Comparison of ENCODE assay signal across 17 cellular contexts in the genomic region with DNA sequence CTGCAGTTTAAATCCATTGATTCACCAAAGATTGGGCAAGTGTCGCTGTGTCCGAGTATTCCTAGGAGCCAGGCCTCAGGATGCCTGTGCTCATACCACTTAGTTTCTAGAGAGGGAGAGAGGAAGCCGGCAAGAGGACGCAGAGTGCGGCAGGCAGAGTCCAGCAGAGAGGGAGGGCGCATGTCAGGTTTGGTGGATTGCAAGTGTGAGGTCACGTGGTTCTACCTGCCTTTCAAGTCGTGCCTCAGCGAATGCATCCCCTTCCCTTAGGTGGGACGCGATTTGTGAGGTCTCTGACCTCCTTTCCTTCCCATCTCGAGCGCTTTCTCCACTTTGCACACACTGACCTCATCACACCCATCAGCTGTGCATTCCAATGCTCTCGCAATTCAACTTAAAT.
DNase-seq lines count a peak whose midpoint lies in the region; ATAC-seq, FAIRE-seq and TF ChIP-seq lines count a peak whose summit lies in the region.
"Had no signal": no experiment of that assay in that cellular context is flagged by ENCODE, and none has a peak within 500 bp of the region (broad histone marks: within the 10 kb centered on the region; RNA-seq: fewer than 3 reads in every experiment).

No MANE protein-coding gene starts in this region.

- H3K4me3 ChIP-seq in K562: no peak overlapping the region
- H3K4me3 ChIP-seq: GM12878 had no signal

- no peak for ATAC-seq in activated CD8-positive, alpha-beta T cell treated with anti-CD3 and anti-CD28 coated beads, Interleukin-2, amount 10 ng/mL, durations not matched to agents 7 days and 5 days
- ATAC-seq in activated CD8-positive, alpha-beta T cell treated with anti-CD3 and anti-CD28 coated beads for 36 hours: no peak
- ATAC-seq in K562 (no peak), GM21619 (IDR thresholded peaks at IDR 0.05; ENCODE audit: unreplicated experiment) (no peak)
- ATAC-seq: GM12878 had no signal

- no peak overlapping the region for H3K4me2 ChIP-seq in K562 (ENCODE audit: insufficient read depth, low read length)

- intact Hi-C loops in activated CD8-positive, alpha-beta T cell treated with anti-CD3 and anti-CD28 coated beads for 36 hours (cut with micrococcal nuclease): no loop called here
- intact Hi-C loops in K562 (cut with micrococcal nuclease): no loop called here

- H3K27me3 ChIP-seq in K562 (ENCODE audit: control insufficient read depth in 2 of 2, insufficient read depth in 2 of 2, low read length in 2 of 2): peaks cover 5 to 51% of the 10 kb centered on the region in 2 experiments; a peak in 4 of 5 replicates

- H4K20me1 ChIP-seq in K562 (replicated peaks; ENCODE audit: control insufficient read depth, insufficient read depth, low read length): no peaks in the 10 kb centered on the region

- H2AFZ ChIP-seq in K562 (ENCODE audit: low read depth, low read length): no peak overlapping the region

- H3K4me1 Mint-ChIP-seq in activated CD8-positive, alpha-beta T cell treated with anti-CD3 and anti-CD28 coated beads, Interleukin-2, amount 10 ng/mL, durations not matched to agents 7 days and 5 days (ENCODE audit: low read depth): no peaks in the 10 kb centered on the region
- H3K4me1 Mint-ChIP-seq in activated CD8-positive, alpha-beta T cell treated with anti-CD3 and anti-CD28 coated beads for 36 hours (ENCODE audit: low read depth): no peaks in the 10 kb centered on the region

- no peaks in the 10 kb centered on the region for H3K9me3 ChIP-seq in K562 (replicated peaks; ENCODE audit: control insufficient read depth, insufficient read depth, low read depth, low read length)

- H3K36me3 ChIP-seq in K562 (ENCODE audit: control insufficient read depth, insufficient read depth, low read length): no peaks in the 10 kb centered on the region

- no peak for TF ChIP-seq POLR2A in K562 (conservative IDR thresholded peaks at IDR 0.05)

- H3K36me3 Mint-ChIP-seq in activated CD8-positive, alpha-beta T cell treated with anti-CD3 and anti-CD28 coated beads, Interleukin-2, amount 10 ng/mL, durations not matched to agents 7 days and 5 days (ENCODE audit: low read depth): no peaks in the 10 kb centered on the region
- H3K36me3 Mint-ChIP-seq in activated CD8-positive, alpha-beta T cell treated with anti-CD3 and anti-CD28 coated beads for 36 hours (ENCODE audit: low read depth): no peaks in the 10 kb centered on the region

- H3K9ac ChIP-seq in K562 (ENCODE audit: insufficient read depth in 1 of 2, low read depth in 2 of 2, low read length in 2 of 2): no peak overlapping the region

- no peak for TF ChIP-seq CTCF in activated CD8-positive, alpha-beta T cell treated with anti-CD3 and anti-CD28 coated beads for 36 hours (IDR thresholded peaks at IDR 0.05)
- TF ChIP-seq CTCF in K562 (IDR thresholded peaks at IDR 0.05 in 2 of 3, conservative IDR thresholded peaks at IDR 0.05 in 1 of 3; ENCODE audit: insufficient read depth in 2 of 3, low read depth in 1 of 3, low read length in 3 of 3): no peak

- POLR2A ChIA-PET in activated CD8-positive, alpha-beta T cell treated with anti-CD3 and anti-CD28 coated beads, Interleukin-2, amount 10 ng/mL, durations not matched to agents 7 days and 5 days (lab: Charles Lee): no interaction called here
- POLR2A ChIA-PET in activated CD8-positive, alpha-beta T cell treated with anti-CD3 and anti-CD28 coated beads for 36 hours (lab: Charles Lee): no interaction called here
- POLR2A ChIA-PET in K562 (lab: Yijun Ruan, JAX): no interaction called here

- no peaks in the 10 kb centered on the region for H3K4me1 ChIP-seq in K562 (replicated peaks in 1 of 2; ENCODE audit: control insufficient read depth in 2 of 2, insufficient read depth in 2 of 2, low read length in 2 of 2)

- peaks cover 3% of the 10 kb centered on the region for H3K9me1 ChIP-seq in K562 (ENCODE audit: control insufficient read depth, insufficient read depth, low read length)

- no peak for FAIRE-seq in K562 (lab: Jason Lieb, UNC)
- FAIRE-seq: GM12878 had no signal

- no peaks in the 10 kb centered on the region for H3K27me3 Mint-ChIP-seq in activated CD8-positive, alpha-beta T cell treated with anti-CD3 and anti-CD28 coated beads, Interleukin-2, amount 10 ng/mL, durations not matched to agents 7 days and 5 days (ENCODE audit: low read depth)
- peaks cover 2% of the 10 kb centered on the region for H3K27me3 Mint-ChIP-seq in activated CD8-positive, alpha-beta T cell treated with anti-CD3 and anti-CD28 coated beads for 36 hours

- H3K79me2 ChIP-seq in K562 (ENCODE audit: control insufficient read depth, insufficient read depth, low read length): no peaks in the 10 kb centered on the region

- no peak for DNase-seq in activated CD8-positive, alpha-beta T cell treated with anti-CD3 and anti-CD28 coated beads, Interleukin-2, amount 10 ng/mL, durations not matched to agents 7 days and 5 days
- DNase-seq in activated CD8-positive, alpha-beta T cell treated with anti-CD3 and anti-CD28 coated beads for 36 hours: no peak
- DNase-seq in K562 (ENCODE audit: extremely low read depth in 1 of 4, low spot score in 3 of 4): no peak
- DNase-seq in left kidney (ENCODE audit: low read depth, low spot score): peak; percentile 34
- no peak for DNase-seq in NCI-H146 treated with DMSO at 0.1 percent for 48 hours (lab: John Stamatoyannopoulos, UW; ENCODE audit: unreplicated experiment)
- DNase-seq in GDM1 (lab: John Stamatoyannopoulos, UW): no peak
- DNase-seq in NCI-H2227 (lab: John Stamatoyannopoulos, UW; ENCODE audit: unreplicated experiment): no peak
- DNase-seq: AML-193; C1 segment of cervical spinal cord; Calu3; CD4-positive, alpha-beta T cell; DMS 273 treated with DMSO at 0.1 percent for 48 hours; HCEC 1CT; HFFc6 had no signal

- BruUV-seq in K562 (replicated peaks; lab: Mats Ljungman, UMichigan): no TSS peak

- H3K4me3 Mint-ChIP-seq in activated CD8-positive, alpha-beta T cell treated with anti-CD3 and anti-CD28 coated beads, Interleukin-2, amount 10 ng/mL, durations not matched to agents 7 days and 5 days: no peak overlapping the region
- no peak overlapping the region for H3K4me3 Mint-ChIP-seq in activated CD8-positive, alpha-beta T cell treated with anti-CD3 and anti-CD28 coated beads for 36 hours
- H3K4me3 Mint-ChIP-seq: CD4-positive, alpha-beta T cell; HFFc6 had no signal

- peak overlapping the region; percentile 8 for H3K27ac Mint-ChIP-seq in activated CD8-positive, alpha-beta T cell treated with anti-CD3 and anti-CD28 coated beads, Interleukin-2, amount 10 ng/mL, durations not matched to agents 7 days and 5 days
- H3K27ac Mint-ChIP-seq in activated CD8-positive, alpha-beta T cell treated with anti-CD3 and anti-CD28 coated beads for 36 hours: no peak overlapping the region
- H3K27ac Mint-ChIP-seq: CD4-positive, alpha-beta T cell; HFFc6 had no signal

- no peak overlapping the region for H3K27ac ChIP-seq in K562 (ENCODE audit: extremely low read depth, low read depth, low read length)
- H3K27ac ChIP-seq: 22Rv1 had no signal

- no peaks in the 10 kb centered on the region for H3K9me3 Mint-ChIP-seq in activated CD8-positive, alpha-beta T cell treated with anti-CD3 and anti-CD28 coated beads, Interleukin-2, amount 10 ng/mL, durations not matched to agents 7 days and 5 days (ENCODE audit: insufficient read depth)
- no peaks in the 10 kb centered on the region for H3K9me3 Mint-ChIP-seq in activated CD8-positive, alpha-beta T cell treated with anti-CD3 and anti-CD28 coated beads for 36 hours
- H3K9me3 Mint-ChIP-seq: CD4-positive, alpha-beta T cell had no signal

- in situ Hi-C loops in K562 (cut with MboI): no loop called here

- WGBS in K562 (ENCODE audit: insufficient coverage, low coverage, missing lambda C conversion rate): 2% methylated on average over 14 of the region's 14 CpGs

- CTCF ChIA-PET in activated CD8-positive, alpha-beta T cell treated with anti-CD3 and anti-CD28 coated beads, Interleukin-2, amount 10 ng/mL, durations not matched to agents 7 days and 5 days (lab: Charles Lee): no interaction called here
- CTCF ChIA-PET in activated CD8-positive, alpha-beta T cell treated with anti-CD3 and anti-CD28 coated beads for 36 hours (lab: Charles Lee): no interaction called here
- CTCF ChIA-PET in K562 (lab: Yijun Ruan, JAX; ENCODE audit: low intra/inter-chr PET ratio): no interaction called here

- TF ChIP-seq RAD21 in K562 (CRISPR knock-in tag; conservative IDR thresholded peaks at IDR 0.05 in 1 of 2, IDR thresholded peaks at IDR 0.05 in 1 of 2): no peak

- no peak for TF ChIP-seq EP300 in K562 (IDR thresholded peaks at IDR 0.05; ENCODE audit: low read length)

TF ChIP-seq in K562, 482 proteins besides CTCF, POLR2A, EP300 and RAD21:
- TF ChIP-seq MTA2 (IDR thresholded peaks at IDR 0.05; ENCODE audit: low read depth) (no peak), RAD51 (IDR thresholded peaks at IDR 0.05; ENCODE audit: borderline replicate concordance, low read depth) (peak; percentile 59; the same call in 1 of the 2 replicates), FOXJ2 (tag; IDR thresholded peaks at IDR 0.05) (no peak), POU5F1 (IDR thresholded peaks at IDR 0.05; ENCODE audit: borderline replicate concordance, low read depth, low read length, partially characterized antibody) (no peak)
- TF ChIP-seq, protein P1, sequence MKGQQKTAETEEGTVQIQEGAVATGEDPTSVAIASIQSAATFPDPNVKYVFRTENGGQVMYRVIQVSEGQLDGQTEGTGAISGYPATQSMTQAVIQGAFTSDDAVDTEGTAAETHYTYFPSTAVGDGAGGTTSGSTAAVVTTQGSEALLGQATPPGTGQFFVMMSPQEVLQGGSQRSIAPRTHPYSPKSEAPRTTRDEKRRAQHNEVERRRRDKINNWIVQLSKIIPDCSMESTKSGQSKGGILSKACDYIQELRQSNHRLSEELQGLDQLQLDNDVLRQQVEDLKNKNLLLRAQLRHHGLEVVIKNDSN (CRISPR knock-in tag; IDR thresholded peaks at IDR 0.05): peak; percentile 31; the same call in 1 of the 2 replicates
- TF ChIP-seq, protein P2, sequence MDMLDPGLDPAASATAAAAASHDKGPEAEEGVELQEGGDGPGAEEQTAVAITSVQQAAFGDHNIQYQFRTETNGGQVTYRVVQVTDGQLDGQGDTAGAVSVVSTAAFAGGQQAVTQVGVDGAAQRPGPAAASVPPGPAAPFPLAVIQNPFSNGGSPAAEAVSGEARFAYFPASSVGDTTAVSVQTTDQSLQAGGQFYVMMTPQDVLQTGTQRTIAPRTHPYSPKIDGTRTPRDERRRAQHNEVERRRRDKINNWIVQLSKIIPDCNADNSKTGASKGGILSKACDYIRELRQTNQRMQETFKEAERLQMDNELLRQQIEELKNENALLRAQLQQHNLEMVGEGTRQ (CRISPR knock-in tag; IDR thresholded peaks at IDR 0.05): peak; percentile 47
TF ChIP-seq in K562: peak in this region for 3.
